In genomic region chr1:25889470-25889869, GRCh38 we compare ENCODE assay signal across 1 cellular context.
TF ChIP-seq lines count a peak whose summit lies in the region.

No MANE protein-coding gene starts in this region.

TF ChIP-seq in H1, 55 proteins besides CTCF, POLR2A, EP300 and RAD21 (continued from another document):
- no peak for TF ChIP-seq CHD7 (IDR thresholded peaks at IDR 0.05; ENCODE audit: insufficient replicate concordance, low read length)
- TF ChIP-seq EGR1 (IDR thresholded peaks at IDR 0.05; ENCODE audit: borderline replicate concordance, low read depth, low read length) = no peak
- TF ChIP-seq NRF1 (IDR thresholded peaks at IDR 0.05; ENCODE audit: low read depth, low read length) = no peak
